22 cellular contexts compared by ENCODE assay signal in the genomic region with DNA sequence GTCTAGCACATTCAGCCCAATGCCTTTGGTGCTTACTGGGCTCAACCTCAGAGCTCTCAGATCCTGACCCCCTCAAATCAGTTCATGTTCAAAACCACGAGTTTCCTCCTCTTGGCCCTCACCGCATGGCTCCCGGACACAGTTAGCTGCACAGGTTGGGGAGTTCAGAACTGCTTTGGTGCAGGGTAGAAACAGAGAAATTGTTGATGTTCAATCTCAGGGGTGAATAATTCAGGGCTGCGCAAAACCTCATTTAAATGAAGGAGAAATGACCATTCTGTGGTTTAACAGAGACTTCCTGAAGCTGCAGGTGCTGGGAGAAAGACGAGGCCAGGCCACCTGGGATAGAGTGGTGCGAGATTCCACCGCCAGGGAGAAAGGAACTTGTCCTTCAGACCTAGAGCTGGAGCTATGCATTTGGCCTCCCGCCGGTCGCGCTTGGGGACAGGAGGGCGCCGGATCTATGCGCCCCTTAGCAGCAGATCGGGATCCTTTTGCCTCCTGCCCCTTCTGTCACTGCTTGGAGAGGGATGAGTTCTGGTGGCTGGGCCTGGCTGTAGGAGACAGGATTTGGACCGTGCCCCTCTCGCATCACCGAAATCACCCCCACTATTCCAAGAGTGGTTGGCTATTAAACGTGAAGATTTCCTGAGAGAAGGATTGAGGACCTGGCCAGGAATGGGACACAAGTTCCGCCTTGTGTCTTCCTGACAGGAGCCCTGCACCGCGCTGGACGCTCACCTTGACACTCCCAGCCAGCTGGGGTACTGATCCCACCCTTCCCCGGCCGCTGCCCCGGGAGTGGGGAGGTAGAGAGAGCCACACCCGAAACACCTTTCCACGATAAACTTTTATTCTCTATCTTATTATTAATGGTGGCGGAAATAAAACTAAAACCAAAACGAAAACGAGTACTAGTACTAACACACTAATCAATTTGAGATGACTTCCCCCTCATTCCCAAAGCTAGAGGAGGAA. TPM values are rescaled to one million over a fixed set of nuclear protein-coding genes. Genes with fewer than 3 reads are reported as not detected.
DNase-seq lines count a peak whose midpoint lies in the region; ATAC-seq and TF ChIP-seq lines count a peak whose summit lies in the region.
"Had no signal": no experiment of that assay in that cellular context is flagged by ENCODE, and none has a peak within 500 bp of the region (broad histone marks: within the 10 kb centered on the region; RNA-seq: fewer than 3 reads in every experiment).

No MANE protein-coding gene starts in this region.

- H3K27ac Mint-ChIP-seq in T-helper 2 cell treated with Interferon-gamma antibody and Interleukin-4, amounts not matched to agents 5 μg/mL and 100 μg/mL, for 36 hours: peak overlapping the region; percentile 41
- H3K27ac Mint-ChIP-seq in stimulated activated memory B cell treated with anti-CD40 and anti-IgM and Interleukin-4, amounts not matched to agents 10 μg/mL and 1 μg/mL and 100 μg/mL, for 72 hours: no peak overlapping the region
- no peak overlapping the region for H3K27ac Mint-ChIP-seq in activated T-helper 17 cell treated with anti-CD3 and anti-CD28 coated beads, Interleukin-2, amount 50 U/mL, for 72 hours
- H3K27ac Mint-ChIP-seq: activated naive CD4-positive, alpha-beta T cell treated with anti-CD3 and anti-CD28 coated beads, Interleukin-2, amount 50 U/mL, for 72 hours had no signal

- H3K36me3 Mint-ChIP-seq in T-helper 2 cell treated with Interferon-gamma antibody and Interleukin-4, amounts not matched to agents 5 μg/mL and 100 μg/mL, for 36 hours (ENCODE audit: low read depth): no peaks in the 10 kb centered on the region
- H3K36me3 Mint-ChIP-seq in stimulated activated memory B cell treated with anti-CD40 and anti-IgM and Interleukin-4, amounts not matched to agents 10 μg/mL and 1 μg/mL and 100 μg/mL, for 72 hours: no peaks in the 10 kb centered on the region
- peaks cover 5% of the 10 kb centered on the region for H3K36me3 Mint-ChIP-seq in activated T-helper 17 cell treated with anti-CD3 and anti-CD28 coated beads, Interleukin-2, amount 50 U/mL, for 72 hours (ENCODE audit: low read depth)

- H3K27ac ChIP-seq in VCaP: peak overlapping the region; percentile 67
- no peak overlapping the region for H3K27ac ChIP-seq in mesendoderm (ENCODE audit: low read depth, low read length)
- H3K27ac ChIP-seq: BLaER1, foreskin keratinocyte, neutrophil had no signal

- no peak overlapping the region for H3K4me2 ChIP-seq in mesendoderm (ENCODE audit: low read length)
- H3K4me2 ChIP-seq: BLaER1, SK-N-SH had no signal

- H3K18ac ChIP-seq in mesendoderm (ENCODE audit: low read length): no peak overlapping the region

- H3K27me3 Mint-ChIP-seq in T-helper 2 cell treated with Interferon-gamma antibody and Interleukin-4, amounts not matched to agents 5 μg/mL and 100 μg/mL, for 36 hours (ENCODE audit: low read depth): peaks cover 92% of the 10 kb centered on the region
- H3K27me3 Mint-ChIP-seq in stimulated activated memory B cell treated with anti-CD40 and anti-IgM and Interleukin-4, amounts not matched to agents 10 μg/mL and 1 μg/mL and 100 μg/mL, for 72 hours: peaks cover 90% of the 10 kb centered on the region
- H3K27me3 Mint-ChIP-seq in activated T-helper 17 cell treated with anti-CD3 and anti-CD28 coated beads, Interleukin-2, amount 50 U/mL, for 72 hours: peaks cover 56% of the 10 kb centered on the region

- no peak overlapping the region for H2AK5ac ChIP-seq in mesendoderm (ENCODE audit: low read length)

- H3K4me1 ChIP-seq in mesendoderm (ENCODE audit: control insufficient read depth, low read depth, low read length): no peaks in the 10 kb centered on the region
- H3K4me1 ChIP-seq in BE2C: no peaks in the 10 kb centered on the region
- H3K4me1 ChIP-seq: BLaER1, foreskin keratinocyte had no signal

- WGBS in mesendoderm (ENCODE audit: extremely low coverage, insufficient coverage, low lambda C conversion rate): no CpG with 5 or more reads among the region's 31 CpGs

- no peak overlapping the region for H3K56ac ChIP-seq in mesendoderm (ENCODE audit: low read length)

- no peak overlapping the region for H2BK15ac ChIP-seq in mesendoderm (replicated peaks; ENCODE audit: low read depth)

- no peaks in the 10 kb centered on the region for H3K9me3 ChIP-seq in BE2C
- H3K9me3 ChIP-seq: mucosa of descending colon, neutrophil, SK-N-SH had no signal

- no peak overlapping the region for H4K8ac ChIP-seq in mesendoderm (ENCODE audit: low read depth, low read length)

- H3K23ac ChIP-seq in mesendoderm (ENCODE audit: low read length): peak overlapping the region; percentile 74

- H3K4me3 ChIP-seq in mesendoderm (ENCODE audit: low read length) (no peak overlapping the region), BE2C (ENCODE audit: low read depth, low read length) (no peak overlapping the region)
- H3K4me3 ChIP-seq: BLaER1, mucosa of descending colon had no signal

- H3K79me2 ChIP-seq in mesendoderm (ENCODE audit: control insufficient read depth, insufficient read depth, low read length): no peaks in the 10 kb centered on the region

- no peaks in the 10 kb centered on the region for H3K79me1 ChIP-seq in mesendoderm (ENCODE audit: low read length)

- no peak overlapping the region for H2BK120ac ChIP-seq in mesendoderm (ENCODE audit: low read depth, low read length)

- H3K4me3 Mint-ChIP-seq in T-helper 2 cell treated with Interferon-gamma antibody and Interleukin-4, amounts not matched to agents 5 μg/mL and 100 μg/mL, for 36 hours: no peak overlapping the region
- H3K4me3 Mint-ChIP-seq in stimulated activated memory B cell treated with anti-CD40 and anti-IgM and Interleukin-4, amounts not matched to agents 10 μg/mL and 1 μg/mL and 100 μg/mL, for 72 hours: peak overlapping the region; percentile 36
- H3K4me3 Mint-ChIP-seq in activated T-helper 17 cell treated with anti-CD3 and anti-CD28 coated beads, Interleukin-2, amount 50 U/mL, for 72 hours: no peak overlapping the region

- TF ChIP-seq CTCF in VCaP (conservative IDR thresholded peaks at IDR 0.05) (no peak), BE2C (IDR thresholded peaks at IDR 0.05; ENCODE audit: low read depth, low read length) (no peak)

- H3K4ac ChIP-seq in mesendoderm (ENCODE audit: low read depth, low read length): no peak overlapping the region

- no peaks in the 10 kb centered on the region for H3K4me1 Mint-ChIP-seq in T-helper 2 cell treated with Interferon-gamma antibody and Interleukin-4, amounts not matched to agents 5 μg/mL and 100 μg/mL, for 36 hours (ENCODE audit: low read depth)
- peaks cover 14% of the 10 kb centered on the region for H3K4me1 Mint-ChIP-seq in stimulated activated memory B cell treated with anti-CD40 and anti-IgM and Interleukin-4, amounts not matched to agents 10 μg/mL and 1 μg/mL and 100 μg/mL, for 72 hours
- H3K4me1 Mint-ChIP-seq in activated T-helper 17 cell treated with anti-CD3 and anti-CD28 coated beads, Interleukin-2, amount 50 U/mL, for 72 hours: no peaks in the 10 kb centered on the region

- no peak for DNase-seq in T-helper 2 cell treated with Interferon-gamma antibody and Interleukin-4, amounts not matched to agents 5 μg/mL and 100 μg/mL, for 36 hours (ENCODE audit: low spot score)
- DNase-seq in T-helper 2 cell (no peak), mesendoderm (peak; percentile 65), BE2C (no peak)
- DNase-seq: activated CD4-positive, CD25-positive, alpha-beta regulatory T cell treated with anti-CD3 and anti-CD28 coated beads, Interleukin-2, amount 50 U/mL, for 72 hours; foreskin keratinocyte; left ventricle myocardium superior; mucosa of descending colon; NCI-H1417; NCI-H510A; SK-N-SH; stimulated activated CD4-positive, alpha-beta T cell treated with anti-CD3 and anti-CD28 coated beads, Interleukin-4, amount 100 ng/mL, for 4 hours had no signal

- H2BK5ac ChIP-seq in mesendoderm (ENCODE audit: low read length): no peak overlapping the region

- no peaks in the 10 kb centered on the region for H3K9me3 Mint-ChIP-seq in T-helper 2 cell treated with Interferon-gamma antibody and Interleukin-4, amounts not matched to agents 5 μg/mL and 100 μg/mL, for 36 hours
- no peaks in the 10 kb centered on the region for H3K9me3 Mint-ChIP-seq in stimulated activated memory B cell treated with anti-CD40 and anti-IgM and Interleukin-4, amounts not matched to agents 10 μg/mL and 1 μg/mL and 100 μg/mL, for 72 hours
- no peaks in the 10 kb centered on the region for H3K9me3 Mint-ChIP-seq in activated T-helper 17 cell treated with anti-CD3 and anti-CD28 coated beads, Interleukin-2, amount 50 U/mL, for 72 hours
- H3K9me3 Mint-ChIP-seq: activated naive CD4-positive, alpha-beta T cell treated with anti-CD3 and anti-CD28 coated beads, Interleukin-2, amount 50 U/mL, for 72 hours had no signal

- H4K5ac ChIP-seq in mesendoderm (ENCODE audit: low read length): no peak overlapping the region

- no peaks in the 10 kb centered on the region for H3K36me3 ChIP-seq in mesendoderm (ENCODE audit: control insufficient read depth, insufficient read depth, low read length)
- H3K36me3 ChIP-seq in BE2C: no peaks in the 10 kb centered on the region
- H3K36me3 ChIP-seq: BLaER1, neutrophil had no signal

- no peak for ATAC-seq in stimulated activated memory B cell treated with anti-CD40 and anti-IgM and Interleukin-4, amounts not matched to agents 10 μg/mL and 1 μg/mL and 100 μg/mL, for 72 hours
- no peak for ATAC-seq in esophagus mucosa
- no peak for ATAC-seq in activated T-helper 17 cell treated with anti-CD3 and anti-CD28 coated beads, Interleukin-2, amount 50 U/mL, for 72 hours (replicated peaks)
- ATAC-seq: activated naive CD4-positive, alpha-beta T cell treated with anti-CD3 and anti-CD28 coated beads, Interleukin-2, amount 50 U/mL, for 72 hours had no signal

- peaks cover 90% of the 10 kb centered on the region for H3K27me3 ChIP-seq in mesendoderm (ENCODE audit: insufficient read depth, low read length, poor library complexity)
- H3K27me3 ChIP-seq in BE2C: peaks cover 98% of the 10 kb centered on the region

- no peak overlapping the region for H3K9ac ChIP-seq in mesendoderm (ENCODE audit: low read length)
- H3K9ac ChIP-seq: BLaER1, SK-N-SH had no signal

RNA-seq across cellular contexts. Expression of a gene that starts 0.8 kb away (rescaled TPM):
- not detected for polyA plus RNA-seq in mesendoderm (2013, experiment 1 of 2)
- 0.01 TPM for polyA plus RNA-seq in mesendoderm (2013, experiment 2 of 2)
- total RNA-seq in esophagus mucosa: not detected
- polyA plus RNA-seq in BE2C (2012; ENCODE audit: insufficient read depth, insufficient read length, low read depth): not detected
- not detected for total RNA-seq in activated T-helper 17 cell treated with anti-CD3 and anti-CD28 coated beads, Interleukin-2, amount 50 U/mL, for 72 hours
- total RNA-seq: activated naive CD4-positive, alpha-beta T cell treated with anti-CD3 and anti-CD28 coated beads, Interleukin-2, amount 50 U/mL, for 72 hours; epithelial cell of proximal tubule; foreskin keratinocyte; H4; left ventricle myocardium superior; ureter had no signal
- polyA plus RNA-seq: foreskin keratinocyte, SK-N-SH had no signal
